In genomic region chr10:56109454-56109853, GRCh38 we compare ENCODE assay signal across 25 cellular contexts.
"Had no signal": no experiment of that assay in that cellular context is flagged by ENCODE, and none has a peak within 500 bp of the region (broad histone marks: within the 10 kb centered on the region; RNA-seq: fewer than 3 reads in every experiment).

No MANE protein-coding gene starts in this region.

- H3K9me3 ChIP-seq: colonic mucosa, esophagus squamous epithelium, gastrocnemius medialis, left lung, lower lobe of right lung had no signal

- H3K27ac ChIP-seq: colonic mucosa, epithelial cell of prostate, esophagus squamous epithelium, gastrocnemius medialis, hepatocyte, left lung, lower lobe of right lung had no signal

- ATAC-seq: effector memory CD8-positive, alpha-beta T cell; esophagus mucosa; gastrocnemius medialis; left cardiac atrium; left lung; left ventricle myocardium superior; lower lobe of right lung; mucosa of descending colon had no signal

- H3K4me2 ChIP-seq: hepatocyte had no signal

- H2AFZ ChIP-seq: hepatocyte had no signal

- H3K4me3 ChIP-seq: colonic mucosa, esophagus squamous epithelium, gastrocnemius medialis, hepatocyte, left lung, lower lobe of right lung, mucosa of descending colon had no signal

- H3K4me1 ChIP-seq: colonic mucosa, esophagus squamous epithelium, gastrocnemius medialis, left lung, lower lobe of right lung had no signal

- DNase-seq: cerebellar nuclear complex; colonic mucosa; cortex of kidney; effector CD8-positive, alpha-beta T cell; effector memory CD8-positive, alpha-beta T cell; endodermal cell; erythroblast; esophagus squamous epithelium; foreskin fibroblast; foreskin melanocyte; gastrocnemius medialis; glutamatergic neuron; head of caudate nucleus; hypothalamus; immature natural killer cell; islet precursor cell; left cardiac atrium; left lung; left ventricle myocardium superior; lower lobe of right lung; mesenchymal stem cell; mucosa of descending colon had no signal

- H3K27me3 ChIP-seq: colonic mucosa, esophagus squamous epithelium, gastrocnemius medialis, hepatocyte, left lung had no signal

- H3K36me3 ChIP-seq: colonic mucosa, esophagus squamous epithelium, gastrocnemius medialis, left lung, lower lobe of right lung had no signal
